In genomic region chr5:102152906-102153787, GRCh38 we compare ENCODE assay signal across 8 cellular contexts.
DNase-seq lines count a peak whose midpoint lies in the region; ATAC-seq and TF ChIP-seq lines count a peak whose summit lies in the region.

No MANE protein-coding gene starts in this region.

- H3K36me3 ChIP-seq in tibial nerve = no peaks in the 10 kb centered on the region

- no peak for TF ChIP-seq EP300 in Ishikawa (IDR thresholded peaks at IDR 0.05; ENCODE audit: borderline replicate concordance)
- no peak for TF ChIP-seq EP300 in tibial nerve (IDR thresholded peaks at IDR 0.05)

- no peak for TF ChIP-seq POLR2A in tibial nerve (IDR thresholded peaks at IDR 0.05)

- DNase-seq in activated CD4-positive, alpha-beta T cell treated with anti-CD3 and anti-CD28 coated beads, Interleukin-2, amount 10 ng/mL, durations not matched to agents 24 days and 14 days = peak; percentile 56
- no peak for DNase-seq in activated CD4-positive, alpha-beta T cell treated with anti-CD3 and anti-CD28 coated beads, Interleukin-2, amount 50 U/mL, for 1 hour
- DNase-seq in RWPE1 (ENCODE audit: low spot score) = peak; percentile 7
- DNase-seq in glomerular visceral epithelial cell (ENCODE audit: extremely low spot score) = peak; percentile 45
- no peak for DNase-seq in tibial nerve (ENCODE audit: low spot score in 2 of 2)
- no peak for DNase-seq in NCI-H2227 (lab: John Stamatoyannopoulos, UW; ENCODE audit: unreplicated experiment)

- intact Hi-C loops in activated CD4-positive, alpha-beta T cell treated with anti-CD3 and anti-CD28 coated beads, Interleukin-2, amount 10 ng/mL, durations not matched to agents 24 days and 14 days (cut with micrococcal nuclease) = no loop called here

- peak; percentile 55 for ATAC-seq in GM21717 (IDR thresholded peaks at IDR 0.05; ENCODE audit: unreplicated experiment)

- H3K4me1 Mint-ChIP-seq in activated CD4-positive, alpha-beta T cell treated with anti-CD3 and anti-CD28 coated beads, Interleukin-2, amount 10 ng/mL, durations not matched to agents 24 days and 14 days = no peaks in the 10 kb centered on the region

- no peak overlapping the region for H3K4me3 ChIP-seq in tibial nerve

- POLR2A ChIA-PET in RWPE1 (lab: Yijun Ruan, JAX; ENCODE audit: low non-redundant PET) = no interaction called here

- H3K27ac ChIP-seq in RWPE1 (no peak overlapping the region), tibial nerve (no peak overlapping the region)

- 34 to 39% methylated on average over 5 of the region's 5 CpGs for WGBS in tibial nerve, 2 donors

- no peak overlapping the region for H3K27ac Mint-ChIP-seq in activated CD4-positive, alpha-beta T cell treated with anti-CD3 and anti-CD28 coated beads, Interleukin-2, amount 10 ng/mL, durations not matched to agents 24 days and 14 days

- H3K27me3 Mint-ChIP-seq in activated CD4-positive, alpha-beta T cell treated with anti-CD3 and anti-CD28 coated beads, Interleukin-2, amount 10 ng/mL, durations not matched to agents 24 days and 14 days = no peaks in the 10 kb centered on the region

- H3K9me3 ChIP-seq in tibial nerve = no peaks in the 10 kb centered on the region

- H3K27me3 ChIP-seq in tibial nerve = no peaks in the 10 kb centered on the region

- peak; percentile 67 for TF ChIP-seq RAD21 in Ishikawa (IDR thresholded peaks at IDR 0.05; ENCODE audit: low read depth)

- no peaks in the 10 kb centered on the region for H3K36me3 Mint-ChIP-seq in activated CD4-positive, alpha-beta T cell treated with anti-CD3 and anti-CD28 coated beads, Interleukin-2, amount 10 ng/mL, durations not matched to agents 24 days and 14 days (ENCODE audit: low read depth)

- no peak overlapping the region for H3K4me3 Mint-ChIP-seq in activated CD4-positive, alpha-beta T cell treated with anti-CD3 and anti-CD28 coated beads, Interleukin-2, amount 10 ng/mL, durations not matched to agents 24 days and 14 days

- no peaks in the 10 kb centered on the region for H3K9me3 Mint-ChIP-seq in activated CD4-positive, alpha-beta T cell treated with anti-CD3 and anti-CD28 coated beads, Interleukin-2, amount 10 ng/mL, durations not matched to agents 24 days and 14 days

- H3K4me1 ChIP-seq in tibial nerve = no peaks in the 10 kb centered on the region

- TF ChIP-seq CTCF in RWPE1 (conservative IDR thresholded peaks at IDR 0.05; ENCODE audit: low read depth) (peak; percentile 40), tibial nerve (IDR thresholded peaks at IDR 0.05) (peak in 4 of 5 experiments; percentile 21 to 32 (median 22))

- CTCF ChIA-PET in RWPE1 (lab: Yijun Ruan, JAX) = interaction anchor here (0.6 kb wide), 1 partner anchor 182 kb away, joined by 4 read pairs; no protein-coding TSS in a partner anchor

TF ChIP-seq in Ishikawa, 13 proteins besides CTCF, POLR2A, EP300 and RAD21:
- TF ChIP-seq TEAD4 (IDR thresholded peaks at IDR 0.05) = no peak
- TF ChIP-seq USF1 (IDR thresholded peaks at IDR 0.05) = no peak
- no peak for TF ChIP-seq NFIC (IDR thresholded peaks at IDR 0.05)
- no peak for TF ChIP-seq FOXM1 (IDR thresholded peaks at IDR 0.05; ENCODE audit: borderline replicate concordance, low read depth)
- no peak for TF ChIP-seq CEBPB (IDR thresholded peaks at IDR 0.05)
- no peak for TF ChIP-seq REST (IDR thresholded peaks at IDR 0.05; ENCODE audit: low read depth)
- TF ChIP-seq CREB1 (IDR thresholded peaks at IDR 0.05; ENCODE audit: low read depth) = no peak
- no peak for TF ChIP-seq YY1 (IDR thresholded peaks at IDR 0.05; ENCODE audit: low read depth)

Comparison
In these comparisons a context has a peak if more than half of its experiments do, and no peak if none do; other contexts are left out.
1. DNase-seq: peak in activated CD4-positive, alpha-beta T cell treated with anti-CD3 and anti-CD28 coated beads, Interleukin-2, amount 10 ng/mL, durations not matched to agents 24 days and 14 days (single experiment), RWPE1 (single experiment) and glomerular visceral epithelial cell (single experiment); none in activated CD4-positive, alpha-beta T cell treated with anti-CD3 and anti-CD28 coated beads, Interleukin-2, amount 50 U/mL, for 1 hour (single experiment), tibial nerve (0 of 2) and NCI-H2227 (single experiment).